In the genomic region with DNA sequence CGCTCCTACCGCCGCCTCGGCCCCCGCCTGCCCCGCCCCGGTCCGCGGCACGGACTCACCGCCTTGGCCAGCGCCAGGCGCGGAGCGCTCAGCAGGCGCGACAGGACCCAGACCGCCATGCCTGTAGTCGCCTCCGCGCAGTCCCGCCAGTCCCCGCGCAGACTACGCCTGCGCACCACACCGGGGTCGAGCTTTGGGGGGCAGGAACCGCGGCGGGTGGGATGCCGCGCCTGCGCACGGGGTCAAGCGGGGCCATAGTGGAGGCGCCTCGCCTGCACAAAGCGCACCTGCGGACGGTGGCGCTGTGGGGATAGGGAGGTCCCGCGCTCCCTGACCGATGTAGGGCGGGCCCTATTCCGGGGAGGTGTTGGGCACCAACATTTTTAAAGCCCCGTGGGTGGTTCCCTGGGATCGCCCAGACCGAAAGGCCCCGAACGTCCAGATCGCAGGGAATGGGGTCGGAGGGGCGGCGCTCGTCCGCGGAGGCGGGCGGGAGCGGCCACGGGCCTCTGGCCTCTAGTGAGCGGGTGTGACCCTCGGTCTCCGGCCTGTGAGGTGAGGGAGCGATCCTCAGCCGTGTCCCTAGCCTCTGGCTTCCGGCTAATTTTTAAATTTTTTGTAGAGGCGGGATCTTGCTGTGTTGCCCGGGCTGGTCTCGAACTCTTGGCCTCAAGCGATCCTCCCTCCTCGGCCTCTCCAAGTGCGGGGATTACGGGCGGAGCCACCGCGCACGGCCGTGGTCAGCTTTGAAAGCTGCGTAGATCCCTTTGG, we compare ENCODE assay signal across 8 cellular contexts.
DNase-seq lines count a peak whose midpoint lies in the region; FAIRE-seq and TF ChIP-seq lines count a peak whose summit lies in the region.

No MANE protein-coding gene starts in this region.

- H3K4me3 ChIP-seq in ectodermal cell (ENCODE audit: insufficient read depth, low read depth, low read length), result peak overlapping the region; percentile 53

- no peak overlapping the region for H2BK5ac ChIP-seq in H9 (ENCODE audit: insufficient read length, low read length)

- H3K23me2 ChIP-seq in H9 (ENCODE audit: insufficient read length, low read depth, low read length, poor library complexity, severe bottlenecking), result no peaks in the 10 kb centered on the region

- no peak overlapping the region; the same call in 1 of the 2 replicates for H3K4ac ChIP-seq in H9 (ENCODE audit: low read depth, low read length)

- H4K8ac ChIP-seq in H9 (replicated peaks; ENCODE audit: insufficient read length, low read depth, low read length), result no peak overlapping the region

- no peaks in the 10 kb centered on the region for H3K79me1 ChIP-seq in H9 (ENCODE audit: insufficient read depth, low read depth, low read length, poor library complexity, severe bottlenecking)

- H2BK120ac ChIP-seq in H9 (ENCODE audit: low read depth, low read length, poor library complexity, severe bottlenecking), result no peak overlapping the region

- no peak overlapping the region for H4K91ac ChIP-seq in H9 (ENCODE audit: insufficient read length, low read depth, low read length)

- H3K27ac ChIP-seq in H9 (ENCODE audit: insufficient read length, low read depth, low read length), result no peak overlapping the region
- H3K27ac ChIP-seq in ectodermal cell (ENCODE audit: insufficient read depth, low read depth, low read length, poor library complexity, severe bottlenecking), result no peak overlapping the region

- no peak for TF ChIP-seq POLR2A in H54 (IDR thresholded peaks at IDR 0.05; ENCODE audit: low read depth, low read length)

- H2AK5ac ChIP-seq in H9 (ENCODE audit: insufficient read length, low read length), result no peak overlapping the region

- no peaks in the 10 kb centered on the region for H3K79me2 ChIP-seq in H9 (ENCODE audit: insufficient read depth, low read length)

- H2BK15ac ChIP-seq in H9 (ENCODE audit: low read depth, low read length), result no peak overlapping the region

- CTCF ChIA-PET in activated CD4-positive, alpha-beta T cell treated with anti-CD3 and anti-CD28 coated beads, Interleukin-2, amount 10 ng/mL, durations not matched to agents 7 days and 5 days (lab: Charles Lee), result interaction anchor here (0.6 kb wide), 2 partner anchors 367 to 375 kb away, joined by 3 to 4 read pairs; no protein-coding TSS in a partner anchor

- H3K56ac ChIP-seq in H9 (ENCODE audit: insufficient read length, low read depth, low read length), result no peak overlapping the region

- H4K20me1 ChIP-seq in H9 (ENCODE audit: control insufficient read depth, insufficient read depth, insufficient read length), result no peaks in the 10 kb centered on the region

- no peaks in the 10 kb centered on the region for H3K36me3 ChIP-seq in ectodermal cell (ENCODE audit: control insufficient read depth, insufficient read depth, low read length)

- H3K4me1 ChIP-seq in H9 (ENCODE audit: insufficient read depth, low read length), result no peaks in the 10 kb centered on the region
- no peaks in the 10 kb centered on the region for H3K4me1 ChIP-seq in ectodermal cell (ENCODE audit: control insufficient read depth, insufficient read depth, low read length)

- H3K27ac Mint-ChIP-seq in H9, result no peak overlapping the region
- H3K27ac Mint-ChIP-seq in activated CD4-positive, alpha-beta T cell treated with anti-CD3 and anti-CD28 coated beads, Interleukin-2, amount 10 ng/mL, durations not matched to agents 7 days and 5 days, result no peak overlapping the region

- POLR2A ChIA-PET in activated CD4-positive, alpha-beta T cell treated with anti-CD3 and anti-CD28 coated beads, Interleukin-2, amount 10 ng/mL, durations not matched to agents 7 days and 5 days (lab: Charles Lee), result interaction anchor here (0.6 kb wide), 1 partner anchor 593 kb away, joined by 3 read pairs; no protein-coding TSS in a partner anchor

- no peaks in the 10 kb centered on the region for H3K27me3 ChIP-seq in H9 (ENCODE audit: insufficient read depth, low read length)
- H3K27me3 ChIP-seq in ectodermal cell (ENCODE audit: control insufficient read depth, insufficient read depth, low read length, poor library complexity, severe bottlenecking), result no peaks in the 10 kb centered on the region

- H3K23ac ChIP-seq in H9 (ENCODE audit: insufficient read length, low read depth, low read length), result no peak overlapping the region

- peak overlapping the region; percentile 73 for H3K18ac ChIP-seq in H9 (ENCODE audit: insufficient read length, low read depth, low read length)

- no peaks in the 10 kb centered on the region for H3K27me3 Mint-ChIP-seq in H9 (ENCODE audit: low read depth)
- no peaks in the 10 kb centered on the region for H3K27me3 Mint-ChIP-seq in activated CD4-positive, alpha-beta T cell treated with anti-CD3 and anti-CD28 coated beads, Interleukin-2, amount 10 ng/mL, durations not matched to agents 7 days and 5 days

- DNase-seq in GM10266 (ENCODE audit: extremely low spot score), result peak; percentile 98
- DNase-seq in H9, result peak; percentile 92
- DNase-seq in NCI-H146 (lab: John Stamatoyannopoulos, UW), result peak; percentile 92
- DNase-seq in activated CD4-positive, alpha-beta T cell treated with anti-CD3 and anti-CD28 coated beads, Interleukin-2, amount 10 ng/mL, durations not matched to agents 7 days and 5 days, result peak; percentile 47
- DNase-seq in lung microvascular endothelial cell (ENCODE audit: low read depth in 2 of 2), result peak; percentile 64 to 90
- peak; percentile 39 to 60 (median 47) for DNase-seq in stimulated activated CD4-positive, alpha-beta T cell treated with anti-CD3 and anti-CD28 coated beads, TNF-alpha, amount 100 ng/mL, for 48 hours (ENCODE audit: low read depth in 3 of 3)
- no peak for DNase-seq in H54 (ENCODE audit: insufficient read length, low spot score)

- H3K9me3 Mint-ChIP-seq in H9, result no peaks in the 10 kb centered on the region
- H3K9me3 Mint-ChIP-seq in activated CD4-positive, alpha-beta T cell treated with anti-CD3 and anti-CD28 coated beads, Interleukin-2, amount 10 ng/mL, durations not matched to agents 7 days and 5 days, result no peaks in the 10 kb centered on the region

- H3K4me3 Mint-ChIP-seq in H9, result peak overlapping the region; percentile 83 to 84
- H3K4me3 Mint-ChIP-seq in activated CD4-positive, alpha-beta T cell treated with anti-CD3 and anti-CD28 coated beads, Interleukin-2, amount 10 ng/mL, durations not matched to agents 7 days and 5 days, result peak overlapping the region; percentile 71

- H3T11ph ChIP-seq in H9 (ENCODE audit: low read length), result no peak overlapping the region

- H3K9ac ChIP-seq in H9 (ENCODE audit: extremely low read depth, insufficient read length, low read length), result no peak overlapping the region

- TF ChIP-seq CTCF in GM10266 (IDR thresholded peaks at IDR 0.05; ENCODE audit: control insufficient read depth, insufficient read depth, low read depth, missing control alignments) (peak; percentile 73), H9 (conservative IDR thresholded peaks at IDR 0.05) (peak; percentile 69)

- FAIRE-seq in H54 (lab: Jason Lieb, UNC), result no peak

- H2BK20ac ChIP-seq in H9 (ENCODE audit: low read depth, low read length, poor library complexity, severe bottlenecking), result no peak overlapping the region

- H3K36me3 Mint-ChIP-seq in H9 (ENCODE audit: insufficient read depth in 1 of 3, low read depth in 3 of 3), result peaks cover 5 to 39% (median 25%) of the 10 kb centered on the region in 3 experiments; a peak in 6 of 7 replicates
- H3K36me3 Mint-ChIP-seq in activated CD4-positive, alpha-beta T cell treated with anti-CD3 and anti-CD28 coated beads, Interleukin-2, amount 10 ng/mL, durations not matched to agents 7 days and 5 days (ENCODE audit: low read depth), result no peaks in the 10 kb centered on the region

- no CpG with 5 or more reads among the region's 82 CpGs for WGBS in H9 (ENCODE audit: extremely low coverage, insufficient read length, low lambda C conversion rate)
- 20% methylated on average over 82 of the region's 82 CpGs for WGBS in ectodermal cell, 2 experiments

- no peak overlapping the region for H2AFZ ChIP-seq in H9 (ENCODE audit: low read length)

- H2BK12ac ChIP-seq in H9 (ENCODE audit: insufficient read length, low read depth, low read length), result no peak overlapping the region

- H3K4me1 Mint-ChIP-seq in H9, result peaks cover 26 to 35% of the 10 kb centered on the region in 2 experiments
- H3K4me1 Mint-ChIP-seq in activated CD4-positive, alpha-beta T cell treated with anti-CD3 and anti-CD28 coated beads, Interleukin-2, amount 10 ng/mL, durations not matched to agents 7 days and 5 days, result peaks cover 6% of the 10 kb centered on the region

- H3K9me3 ChIP-seq in H9 (ENCODE audit: control insufficient read depth, low read depth, low read length), result no peaks in the 10 kb centered on the region
- no peaks in the 10 kb centered on the region for H3K9me3 ChIP-seq in ectodermal cell (ENCODE audit: control insufficient read depth, low read length)

- H3K4me2 ChIP-seq in H9 (ENCODE audit: insufficient read depth, insufficient read length, low read length), result peak overlapping the region; percentile 20

- peak overlapping the region; percentile 58; the same call in 1 of the 2 replicates for H3K14ac ChIP-seq in H9 (ENCODE audit: insufficient read depth, low read length)

- no peak overlapping the region for H4K5ac ChIP-seq in H9 (ENCODE audit: insufficient read length, low read depth, low read length)
